ENCODE assay signal across 21 cellular contexts in genomic region chr11:119521551-119521950, GRCh38.
DNase-seq lines count a peak whose midpoint lies in the region; ATAC-seq and TF ChIP-seq lines count a peak whose summit lies in the region.
"Had no signal": no experiment of that assay in that cellular context is flagged by ENCODE, and none has a peak within 500 bp of the region (broad histone marks: within the 10 kb centered on the region; RNA-seq: fewer than 3 reads in every experiment).

No MANE protein-coding gene starts in this region.

- no peak overlapping the region for H2BK5ac ChIP-seq in neuronal stem cell (ENCODE audit: low read length)

- no peak for ATAC-seq in stimulated activated memory B cell treated with anti-CD40 and anti-IgM and Interleukin-4, amounts not matched to agents 10 μg/mL and 1 μg/mL and 100 μg/mL, for 72 hours
- ATAC-seq in GM18870 (IDR thresholded peaks at IDR 0.05; ENCODE audit: unreplicated experiment), result no peak
- no peak for ATAC-seq in stimulated activated naive CD8-positive, alpha-beta T cell treated with anti-CD3 and anti-CD28 coated beads, Interleukin-15, Interleukin-2, amounts not matched to agents 100 U/mL and 50 U/mL, for 24 hours
- ATAC-seq: A549 had no signal

- peaks cover 8% of the 10 kb centered on the region for H3K27me3 Mint-ChIP-seq in dendritic cell treated with granulocyte-macrophage colony-stimulating factor and Interleukin-4, amounts not matched to agents 40 ng/mL and 50 ng/mL, for 4 days
- no peaks in the 10 kb centered on the region for H3K27me3 Mint-ChIP-seq in stimulated activated memory B cell treated with anti-CD40 and anti-IgM and Interleukin-4, amounts not matched to agents 10 μg/mL and 1 μg/mL and 100 μg/mL, for 72 hours
- peaks cover 35% of the 10 kb centered on the region for H3K27me3 Mint-ChIP-seq in type B pancreatic cell

- no peak overlapping the region for H3K14ac ChIP-seq in neuronal stem cell (ENCODE audit: low read length)

- intact Hi-C loops in dendritic cell treated with granulocyte-macrophage colony-stimulating factor and Interleukin-4, amounts not matched to agents 40 ng/mL and 50 ng/mL, for 4 days (cut with micrococcal nuclease), result no loop called here

- no peak for DNase-seq in neuronal stem cell (ENCODE audit: low spot score)
- DNase-seq in type B pancreatic cell (ENCODE audit: extremely low spot score, unreplicated experiment), result no peak
- DNase-seq in stimulated activated naive CD8-positive, alpha-beta T cell treated with anti-CD3 and anti-CD28 coated beads, Interleukin-15, Interleukin-2, amounts not matched to agents 100 U/mL and 50 U/mL, for 24 hours, result no peak
- DNase-seq: 8988T; ACHN; AML-193; BE2C; CD4-positive, alpha-beta T cell; CD8-positive, alpha-beta memory T cell; DMS 273 treated with DMSO at 0.1 percent for 48 hours; EL; GDM1; GOT3; HFFc6 had no signal

- H3K36me3 Mint-ChIP-seq in dendritic cell treated with granulocyte-macrophage colony-stimulating factor and Interleukin-4, amounts not matched to agents 40 ng/mL and 50 ng/mL, for 4 days (ENCODE audit: low read depth), result no peaks in the 10 kb centered on the region
- no peaks in the 10 kb centered on the region for H3K36me3 Mint-ChIP-seq in stimulated activated memory B cell treated with anti-CD40 and anti-IgM and Interleukin-4, amounts not matched to agents 10 μg/mL and 1 μg/mL and 100 μg/mL, for 72 hours
- no peaks in the 10 kb centered on the region for H3K36me3 Mint-ChIP-seq in type B pancreatic cell
- H3K36me3 Mint-ChIP-seq: CD8-positive, alpha-beta memory T cell had no signal

- no peaks in the 10 kb centered on the region for H3K4me1 ChIP-seq in neuronal stem cell (ENCODE audit: control insufficient read depth in 2 of 2, insufficient read depth in 1 of 2, low read depth in 1 of 2, low read length in 2 of 2)
- H3K4me1 ChIP-seq: A549, BE2C, HAP-1 had no signal

- H4K91ac ChIP-seq in neuronal stem cell (ENCODE audit: low read depth, low read length, poor library complexity), result no peak overlapping the region

- peak overlapping the region; percentile 39 for H3K18ac ChIP-seq in neuronal stem cell (ENCODE audit: low read length)

- no peak overlapping the region for H2BK15ac ChIP-seq in neuronal stem cell (ENCODE audit: low read length)

- no peak overlapping the region for H3K27ac ChIP-seq in neuronal stem cell (replicated peaks; ENCODE audit: low read length)
- H3K27ac ChIP-seq: A549; BLaER1 treated with 17β-estradiol and CSF1 and Interleukin-3, amounts not matched to agents 10 nM and 100 nM had no signal

- H4K8ac ChIP-seq in neuronal stem cell (ENCODE audit: low read depth, low read length), result no peak overlapping the region

- peak overlapping the region; percentile 60 for H3K9ac ChIP-seq in neuronal stem cell (ENCODE audit: low read depth, low read length, poor library complexity)
- H3K9ac ChIP-seq: BLaER1 treated with 17β-estradiol and CSF1 and Interleukin-3, amounts not matched to agents 10 nM and 100 nM had no signal

- H3K4me3 ChIP-seq in neuronal stem cell (ENCODE audit: low read length in 2 of 2), result no peak overlapping the region
- H3K4me3 ChIP-seq: A549; BLaER1 treated with 17β-estradiol and CSF1 and Interleukin-3, amounts not matched to agents 10 nM and 100 nM; HAP-1 had no signal

- no peaks in the 10 kb centered on the region for H3K9me3 ChIP-seq in neuronal stem cell (replicated peaks in 1 of 2; ENCODE audit: control insufficient read depth in 2 of 2, insufficient read depth in 1 of 2, low read depth in 1 of 2, low read length in 2 of 2)
- H3K9me3 ChIP-seq: A549; BE2C; BLaER1 treated with 17β-estradiol and CSF1 and Interleukin-3, amounts not matched to agents 10 nM and 100 nM; HAP-1 had no signal

- peak overlapping the region; percentile 88 for H3K27ac Mint-ChIP-seq in dendritic cell treated with granulocyte-macrophage colony-stimulating factor and Interleukin-4, amounts not matched to agents 40 ng/mL and 50 ng/mL, for 4 days
- peak overlapping the region; percentile 41 for H3K27ac Mint-ChIP-seq in stimulated activated memory B cell treated with anti-CD40 and anti-IgM and Interleukin-4, amounts not matched to agents 10 μg/mL and 1 μg/mL and 100 μg/mL, for 72 hours
- no peak overlapping the region for H3K27ac Mint-ChIP-seq in type B pancreatic cell
- H3K27ac Mint-ChIP-seq: CD14-positive monocyte; CD4-positive, alpha-beta T cell; CD8-positive, alpha-beta memory T cell; HFFc6 had no signal

- WGBS in neuronal stem cell (ENCODE audit: extremely low coverage in 2 of 2, insufficient read length in 2 of 2, insufficient replicate concordance in 1 of 2), 2 donors, result no CpG with 5 or more reads among the region's 11 CpGs

- no peaks in the 10 kb centered on the region for H3K9me3 Mint-ChIP-seq in dendritic cell treated with granulocyte-macrophage colony-stimulating factor and Interleukin-4, amounts not matched to agents 40 ng/mL and 50 ng/mL, for 4 days
- H3K9me3 Mint-ChIP-seq in stimulated activated memory B cell treated with anti-CD40 and anti-IgM and Interleukin-4, amounts not matched to agents 10 μg/mL and 1 μg/mL and 100 μg/mL, for 72 hours, result no peaks in the 10 kb centered on the region
- no peaks in the 10 kb centered on the region for H3K9me3 Mint-ChIP-seq in type B pancreatic cell
- H3K9me3 Mint-ChIP-seq: CD14-positive monocyte; CD4-positive, alpha-beta T cell; CD8-positive, alpha-beta memory T cell; HFFc6 had no signal

- H2AFZ ChIP-seq in neuronal stem cell (ENCODE audit: low read length), result no peak overlapping the region

- H2BK120ac ChIP-seq in neuronal stem cell (ENCODE audit: low read depth, low read length), result no peak overlapping the region

- no peak overlapping the region for H3K23ac ChIP-seq in neuronal stem cell (ENCODE audit: low read depth, low read length, poor library complexity)

- no peaks in the 10 kb centered on the region for H3K79me1 ChIP-seq in neuronal stem cell (ENCODE audit: low read depth, low read length)

- H3K4me2 ChIP-seq in neuronal stem cell (ENCODE audit: insufficient read depth, low read length, poor library complexity, severe bottlenecking), result no peak overlapping the region
- H3K4me2 ChIP-seq: A549; BLaER1 treated with 17β-estradiol and CSF1 and Interleukin-3, amounts not matched to agents 10 nM and 100 nM had no signal

- H2AK5ac ChIP-seq in neuronal stem cell (ENCODE audit: low read depth, low read length), result no peak overlapping the region

- H2BK12ac ChIP-seq in neuronal stem cell (ENCODE audit: low read length), result no peak overlapping the region

- peaks cover 44% of the 10 kb centered on the region for H3K4me1 Mint-ChIP-seq in dendritic cell treated with granulocyte-macrophage colony-stimulating factor and Interleukin-4, amounts not matched to agents 40 ng/mL and 50 ng/mL, for 4 days (ENCODE audit: low read depth)
- H3K4me1 Mint-ChIP-seq in stimulated activated memory B cell treated with anti-CD40 and anti-IgM and Interleukin-4, amounts not matched to agents 10 μg/mL and 1 μg/mL and 100 μg/mL, for 72 hours, result peaks cover 28% of the 10 kb centered on the region
- H3K4me1 Mint-ChIP-seq in type B pancreatic cell (ENCODE audit: unreplicated experiment), result no peaks in the 10 kb centered on the region
- H3K4me1 Mint-ChIP-seq: CD8-positive, alpha-beta memory T cell had no signal

- H3K36me3 ChIP-seq in neuronal stem cell (replicated peaks in 1 of 2; ENCODE audit: control insufficient read depth in 2 of 2, insufficient read depth in 2 of 2, low read length in 2 of 2), result no peaks in the 10 kb centered on the region
- H3K36me3 ChIP-seq: BE2C; BLaER1 treated with 17β-estradiol and CSF1 and Interleukin-3, amounts not matched to agents 10 nM and 100 nM; HAP-1 had no signal

- no peak for TF ChIP-seq CTCF in type B pancreatic cell (conservative IDR thresholded peaks at IDR 0.05)

- H3K4ac ChIP-seq in neuronal stem cell (ENCODE audit: low read length), result no peak overlapping the region

- H3K27me3 ChIP-seq in neuronal stem cell (ENCODE audit: control insufficient read depth in 3 of 3, insufficient read depth in 3 of 3, low read depth in 1 of 3, low read length in 3 of 3), result peaks cover 0 to 23% (median 0%) of the 10 kb centered on the region in 3 experiments
- H3K27me3 ChIP-seq: BE2C; BLaER1 treated with 17β-estradiol and CSF1 and Interleukin-3, amounts not matched to agents 10 nM and 100 nM had no signal

- H3K4me3 Mint-ChIP-seq in dendritic cell treated with granulocyte-macrophage colony-stimulating factor and Interleukin-4, amounts not matched to agents 40 ng/mL and 50 ng/mL, for 4 days, result no peak overlapping the region
- H3K4me3 Mint-ChIP-seq in stimulated activated memory B cell treated with anti-CD40 and anti-IgM and Interleukin-4, amounts not matched to agents 10 μg/mL and 1 μg/mL and 100 μg/mL, for 72 hours, result no peak overlapping the region
- H3K4me3 Mint-ChIP-seq in type B pancreatic cell, result no peak overlapping the region
- H3K4me3 Mint-ChIP-seq: CD4-positive, alpha-beta T cell; CD8-positive, alpha-beta memory T cell; HFFc6 had no signal
